1 cellular context compared by ENCODE assay signal in genomic region chr17:76251478-76252039, GRCh38.
TF ChIP-seq lines count a peak whose summit lies in the region.

No MANE protein-coding gene starts in this region.

TF ChIP-seq in H1, 55 proteins besides CTCF, POLR2A, EP300 and RAD21:
- TF ChIP-seq BACH1 (IDR thresholded peaks at IDR 0.05; ENCODE audit: low read length) (no peak), SRF (IDR thresholded peaks at IDR 0.05; ENCODE audit: low read depth, low read length) (no peak), MAFK (IDR thresholded peaks at IDR 0.05; ENCODE audit: low read depth, low read length) (no peak), CTBP2 (IDR thresholded peaks at IDR 0.05; ENCODE audit: borderline replicate concordance, insufficient read depth, insufficient read length, low read length) (no peak), SIN3A (conservative IDR thresholded peaks at IDR 0.05 in 1 of 2, IDR thresholded peaks at IDR 0.05 in 1 of 2; ENCODE audit: low read depth in 1 of 2, low read length in 2 of 2) (no peak), NANOG (IDR thresholded peaks at IDR 0.05; ENCODE audit: insufficient read depth, low read depth, low read length, poor library complexity, severe bottlenecking) (no peak), USF2 (IDR thresholded peaks at IDR 0.05; ENCODE audit: low read length) (no peak), NRF1 (IDR thresholded peaks at IDR 0.05; ENCODE audit: low read depth, low read length) (no peak), SIRT6 (IDR thresholded peaks at IDR 0.05; ENCODE audit: low read length) (no peak), RFX5 (IDR thresholded peaks at IDR 0.05; ENCODE audit: borderline replicate concordance, low read depth, low read length) (no peak), GABPA (IDR thresholded peaks at IDR 0.05; ENCODE audit: borderline replicate concordance, insufficient read depth, low read length) (no peak), MAX (IDR thresholded peaks at IDR 0.05) (no peak), POU5F1 (IDR thresholded peaks at IDR 0.05; ENCODE audit: low read depth, low read length) (no peak), YY1 (IDR thresholded peaks at IDR 0.05; ENCODE audit: low read depth, low read length) (no peak), HDAC2 (IDR thresholded peaks at IDR 0.05; ENCODE audit: borderline replicate concordance in 1 of 2, low read depth in 2 of 2, low read length in 2 of 2) (no peak), TEAD4 (IDR thresholded peaks at IDR 0.05; ENCODE audit: low read depth, low read length) (no peak), PHF8 (conservative IDR thresholded peaks at IDR 0.05; ENCODE audit: low read depth, low read length) (no peak), SP1 (IDR thresholded peaks at IDR 0.05; ENCODE audit: low read depth, low read length) (no peak), TCF12 (IDR thresholded peaks at IDR 0.05; ENCODE audit: low read depth, low read length) (no peak)
